In genomic region chr20:54276577-54277169, GRCh38 we compare ENCODE assay signal across 21 cellular contexts.
"Had no signal": no experiment of that assay in that cellular context is flagged by ENCODE, and none has a peak within 500 bp of the region (broad histone marks: within the 10 kb centered on the region; RNA-seq: fewer than 3 reads in every experiment).

No MANE protein-coding gene starts in this region.

- H3K27me3 ChIP-seq: heart right ventricle, left lung, neural progenitor cell, sigmoid colon, tibial nerve, uterus had no signal

- H3K27ac ChIP-seq: heart right ventricle, left lung, neural progenitor cell, sigmoid colon, tibial nerve, uterus had no signal

- DNase-seq: activated CD4-positive, alpha-beta T cell treated with anti-CD3 and anti-CD28 coated beads for 1 hour; activated CD4-positive, alpha-beta T cell treated with anti-CD3 and anti-CD28 coated beads, Interleukin-2, amount 50 U/mL, for 1 hour; activated T-cell treated with anti-CD3 and anti-CD28 coated beads, Interleukin-2, amount 50 U/mL, for 24 hours; amygdala; caudate nucleus; dermis blood vessel endothelial cell; effector memory CD4-positive, alpha-beta T cell; heart right ventricle; immature natural killer cell; left lung; naive thymus-derived CD8-positive, alpha-beta T cell; posterior cingulate gyrus; sigmoid colon; stimulated activated CD4-positive, alpha-beta T cell treated with anti-CD3 and anti-CD28 coated beads, Interleukin-4, amount 100 ng/mL, for 24 hours; T-cell; T-helper 9 cell; uterus had no signal

- ATAC-seq: activated T-helper 17 cell treated with anti-CD3 and anti-CD28 coated beads, Interleukin-2, amount 50 U/mL, for 72 hours; heart right ventricle; left lung; naive thymus-derived CD8-positive, alpha-beta T cell; T-cell had no signal

- H3K9me3 ChIP-seq: heart right ventricle, left lung, sigmoid colon, tibial nerve, uterus had no signal

- H3K36me3 ChIP-seq: heart right ventricle, left lung, neural progenitor cell, sigmoid colon, tibial nerve, uterus had no signal

- H3K4me3 ChIP-seq: heart right ventricle, left lung, lung, neural progenitor cell, sigmoid colon, tibial nerve, uterus had no signal

- H3K4me1 ChIP-seq: heart right ventricle, left lung, neural progenitor cell, sigmoid colon, tibial nerve, uterus had no signal
